ENCODE assay signal across 29 cellular contexts in the genomic region with DNA sequence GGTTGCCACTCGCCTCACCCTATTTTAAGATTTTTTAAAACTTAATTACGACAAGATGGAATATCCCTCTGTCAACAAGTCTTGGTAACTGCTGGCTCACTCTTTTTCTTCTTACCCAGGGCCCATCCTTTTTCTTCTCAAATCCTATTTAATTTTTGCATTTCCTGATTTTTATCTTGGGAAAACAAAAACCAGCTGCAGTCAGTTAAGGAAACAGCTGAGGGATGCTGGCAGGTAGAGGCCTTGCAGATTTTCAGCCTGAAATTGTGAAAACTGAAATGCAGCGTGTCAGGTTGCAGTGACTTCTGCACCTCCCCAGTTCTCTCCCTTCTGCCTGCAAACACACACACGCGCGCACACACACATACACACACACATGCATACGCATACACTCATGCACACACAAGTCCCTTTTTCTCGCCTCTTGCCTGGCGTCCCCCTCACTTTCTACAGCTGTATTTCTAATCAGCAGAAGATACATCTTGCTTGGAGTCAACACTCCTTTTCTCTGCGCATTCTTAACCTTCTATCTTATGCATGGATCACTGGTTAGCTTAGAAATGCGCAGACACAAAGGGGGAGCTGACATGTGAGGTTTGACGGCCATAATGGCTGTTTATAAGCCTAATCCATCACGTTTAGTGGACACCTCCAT.
A peak's percentile ranks its signal among the peaks of the same experiment; 100 is the strongest.
DNase-seq lines count a peak whose midpoint lies in the region; ATAC-seq, FAIRE-seq and TF ChIP-seq lines count a peak whose summit lies in the region.
"Had no signal": no experiment of that assay in that cellular context is flagged by ENCODE, and none has a peak within 500 bp of the region (broad histone marks: within the 10 kb centered on the region; RNA-seq: fewer than 3 reads in every experiment).

No MANE protein-coding gene starts in this region.

- ATAC-seq in HG03571 (IDR thresholded peaks at IDR 0.05; ENCODE audit: unreplicated experiment): no peak
- ATAC-seq: left lung; stimulated activated effector memory CD8-positive, alpha-beta T cell treated with anti-CD3 and anti-CD28 coated beads, Interleukin-12 subunit alpha, Interleukin-12 subunit beta, amount 100 ng/mL, for 72 hours had no signal

- TF ChIP-seq EP300 in transverse colon (IDR thresholded peaks at IDR 0.05; ENCODE audit: low read depth): no peak

- peaks cover 72% of the 10 kb centered on the region for H3K4me1 Mint-ChIP-seq in neural progenitor cell
- H3K4me1 Mint-ChIP-seq: activated naive CD8-positive, alpha-beta T cell treated with anti-CD3 and anti-CD28 coated beads for 36 hours; memory B cell; stimulated activated effector memory CD8-positive, alpha-beta T cell treated with anti-CD3 and anti-CD28 coated beads, Interleukin-12 subunit alpha, Interleukin-12 subunit beta, amount 100 ng/mL, for 72 hours had no signal

- H3K9me3 Mint-ChIP-seq in neural progenitor cell: peaks cover 2% of the 10 kb centered on the region
- H3K9me3 Mint-ChIP-seq: activated naive CD8-positive, alpha-beta T cell treated with anti-CD3 and anti-CD28 coated beads for 36 hours; stimulated activated effector memory CD8-positive, alpha-beta T cell treated with anti-CD3 and anti-CD28 coated beads, Interleukin-12 subunit alpha, Interleukin-12 subunit beta, amount 100 ng/mL, for 72 hours had no signal

- peak; percentile 47 for DNase-seq in A673 (ENCODE audit: low spot score)
- DNase-seq in NCI-H774 (lab: John Stamatoyannopoulos, UW): peak; percentile 71
- peak; percentile 21 for DNase-seq in fibroblast of the aortic adventitia (ENCODE audit: low read depth)
- peak; percentile 68 for DNase-seq in neural progenitor cell (ENCODE audit: low spot score)
- no peak for DNase-seq in RCC 7860 (ENCODE audit: low spot score)
- DNase-seq in transverse colon: no peak
- no peak for DNase-seq in DMS114 treated with DMSO at 0.1 percent for 48 hours (lab: John Stamatoyannopoulos, UW; ENCODE audit: unreplicated experiment)
- DNase-seq: activated CD4-positive, alpha-beta T cell treated with anti-CD3 and anti-CD28 coated beads, Interleukin-2, amount 50 U/mL, for 1 hour; activated gamma-delta T cell; activated naive CD8-positive, alpha-beta T cell treated with anti-CD3 and anti-CD28 coated beads for 36 hours; activated T-cell treated with anti-CD3 and anti-CD28 coated beads, Interleukin-2, amount 50 U/mL, for 1 hour; aorta; effector CD4-positive, alpha-beta T cell; HCEC 1CT; IMR-90; left lung; MV-4-11; NCI-H1436; NCI-H2081 treated with DMSO at 0.1 percent for 48 hours; NCI-H82; nucleus accumbens; T1000; trophoblast cell had no signal

- H3F3A ChIP-seq in neural progenitor cell (ENCODE audit: low read depth): peaks cover 45% of the 10 kb centered on the region

- H3K79me2 ChIP-seq in neural progenitor cell (ENCODE audit: low read depth): no peaks in the 10 kb centered on the region

- no peak overlapping the region for H3K4me3 Mint-ChIP-seq in neural progenitor cell
- H3K4me3 Mint-ChIP-seq: activated naive CD8-positive, alpha-beta T cell treated with anti-CD3 and anti-CD28 coated beads for 36 hours; memory B cell; stimulated activated effector memory CD8-positive, alpha-beta T cell treated with anti-CD3 and anti-CD28 coated beads, Interleukin-12 subunit alpha, Interleukin-12 subunit beta, amount 100 ng/mL, for 72 hours had no signal

- TF ChIP-seq POLR2A in transverse colon (IDR thresholded peaks at IDR 0.05): no peak

- H3K27me3 Mint-ChIP-seq in neural progenitor cell (ENCODE audit: insufficient read depth, low read depth): peaks cover 6% of the 10 kb centered on the region
- H3K27me3 Mint-ChIP-seq: activated naive CD8-positive, alpha-beta T cell treated with anti-CD3 and anti-CD28 coated beads for 36 hours; memory B cell had no signal

- H3K27me3 ChIP-seq in A673 (replicated peaks; ENCODE audit: insufficient read depth, low read depth, low read length, poor library complexity): no peaks in the 10 kb centered on the region
- no peaks in the 10 kb centered on the region for H3K27me3 ChIP-seq in neural progenitor cell
- H3K27me3 ChIP-seq in transverse colon: no peaks in the 10 kb centered on the region
- H3K27me3 ChIP-seq: cardiac muscle cell, left lung had no signal

- no peak overlapping the region for H2AFZ ChIP-seq in neural progenitor cell (replicated peaks)

- H3K36me3 Mint-ChIP-seq in neural progenitor cell: no peaks in the 10 kb centered on the region
- H3K36me3 Mint-ChIP-seq: activated naive CD8-positive, alpha-beta T cell treated with anti-CD3 and anti-CD28 coated beads for 36 hours; memory B cell; stimulated activated effector memory CD8-positive, alpha-beta T cell treated with anti-CD3 and anti-CD28 coated beads, Interleukin-12 subunit alpha, Interleukin-12 subunit beta, amount 100 ng/mL, for 72 hours had no signal

- no peaks in the 10 kb centered on the region for H4K20me1 ChIP-seq in neural progenitor cell (ENCODE audit: low read depth)

- H3K4me2 ChIP-seq in neural progenitor cell: peak overlapping the region; percentile 71

- POLR2A ChIA-PET in A673 (lab: Charles Lee; ENCODE audit: low non-redundant PET): no interaction called here

- no peak overlapping the region for H3K9ac ChIP-seq in neural progenitor cell

- intact Hi-C loops in A673 (cut with micrococcal nuclease; ENCODE audit: unreplicated experiment) (no loop called here), transverse colon (cut with DNase I; ENCODE audit: low total_unique reads) (no loop called here)

- in situ Hi-C loops in transverse colon (cut with MboI; ENCODE audit: low pct_ligation_motif_present in 1 of 4, low pct_unique_long_range_greater_than_20kb in 1 of 4, low sequenced_read_pairs in 3 of 4): no loop called here

- WGBS in transverse colon (ENCODE audit: low coverage in 1 of 2), 2 donors: 58 to 80% methylated on average over 8 to 13 of the region's 13 CpGs

- peak overlapping the region; percentile 80 for H3K27ac Mint-ChIP-seq in neural progenitor cell
- H3K27ac Mint-ChIP-seq: activated naive CD8-positive, alpha-beta T cell treated with anti-CD3 and anti-CD28 coated beads for 36 hours; memory B cell; stimulated activated effector memory CD8-positive, alpha-beta T cell treated with anti-CD3 and anti-CD28 coated beads, Interleukin-12 subunit alpha, Interleukin-12 subunit beta, amount 100 ng/mL, for 72 hours had no signal

- no TSS peak for BruUV-seq in A673 (replicated peaks; lab: Mats Ljungman, UMichigan)

- H3K27ac ChIP-seq in A673 (ENCODE audit: low read depth, low read length, poor library complexity, severe bottlenecking): peak overlapping the region; percentile 43
- H3K27ac ChIP-seq in neural progenitor cell: peak overlapping the region; percentile 69
- no peak overlapping the region for H3K27ac ChIP-seq in transverse colon
- H3K27ac ChIP-seq: cardiac muscle cell, left lung had no signal

- TF ChIP-seq CTCF in A673 (conservative IDR thresholded peaks at IDR 0.05; ENCODE audit: low read depth, low read length) (no peak), fibroblast of the aortic adventitia (IDR thresholded peaks at IDR 0.05; ENCODE audit: insufficient read depth, low read length) (no peak), neural progenitor cell (IDR thresholded peaks at IDR 0.05) (no peak), transverse colon (IDR thresholded peaks at IDR 0.05) (no peak)

- H3K36me3 ChIP-seq in A673 (ENCODE audit: insufficient read depth, low read length, poor library complexity, severe bottlenecking) (no peaks in the 10 kb centered on the region), neural progenitor cell (no peaks in the 10 kb centered on the region), transverse colon (no peaks in the 10 kb centered on the region)
- H3K36me3 ChIP-seq: cardiac muscle cell, left lung had no signal

- FAIRE-seq in RCC 7860 (lab: Jason Lieb, UNC): no peak
- FAIRE-seq: colon, islet of Langerhans had no signal

- H3K4me1 ChIP-seq in A673 (ENCODE audit: insufficient read depth, low read length, poor library complexity, severe bottlenecking) (peaks cover 36% of the 10 kb centered on the region), neural progenitor cell (peaks cover 73% of the 10 kb centered on the region), transverse colon (no peaks in the 10 kb centered on the region)
- H3K4me1 ChIP-seq: left lung had no signal

- CTCF ChIA-PET in A673 (lab: Charles Lee): no interaction called here

- H3K9me3 ChIP-seq in A673 (ENCODE audit: low read depth, low read length, poor library complexity, severe bottlenecking) (no peaks in the 10 kb centered on the region), neural progenitor cell (ENCODE audit: low read depth) (no peaks in the 10 kb centered on the region), transverse colon (no peaks in the 10 kb centered on the region)
- H3K9me3 ChIP-seq: left lung had no signal

- H3K4me3 ChIP-seq in A673 (ENCODE audit: low read depth, low read length, poor library complexity, severe bottlenecking): no peak overlapping the region
- H3K4me3 ChIP-seq in fibroblast of the aortic adventitia (ENCODE audit: low read depth, low read length): no peak overlapping the region
- H3K4me3 ChIP-seq in neural progenitor cell: no peak overlapping the region
- H3K4me3 ChIP-seq in transverse colon: no peak overlapping the region
- H3K4me3 ChIP-seq: cardiac muscle cell, left lung had no signal

Comparison
In these comparisons a context has a peak if more than half of its experiments do, and no peak if none do; other contexts are left out.
1. DNase-seq: peak in A673 (single experiment), NCI-H774 (single experiment), fibroblast of the aortic adventitia (single experiment) and neural progenitor cell (single experiment); none in RCC 7860 (single experiment), transverse colon (single experiment) and DMS114 treated with DMSO at 0.1 percent for 48 hours (single experiment).
2. H3K27ac ChIP-seq: peak in A673 (single experiment) and neural progenitor cell (single experiment); none in transverse colon (0 of 4).